In the genomic region with DNA sequence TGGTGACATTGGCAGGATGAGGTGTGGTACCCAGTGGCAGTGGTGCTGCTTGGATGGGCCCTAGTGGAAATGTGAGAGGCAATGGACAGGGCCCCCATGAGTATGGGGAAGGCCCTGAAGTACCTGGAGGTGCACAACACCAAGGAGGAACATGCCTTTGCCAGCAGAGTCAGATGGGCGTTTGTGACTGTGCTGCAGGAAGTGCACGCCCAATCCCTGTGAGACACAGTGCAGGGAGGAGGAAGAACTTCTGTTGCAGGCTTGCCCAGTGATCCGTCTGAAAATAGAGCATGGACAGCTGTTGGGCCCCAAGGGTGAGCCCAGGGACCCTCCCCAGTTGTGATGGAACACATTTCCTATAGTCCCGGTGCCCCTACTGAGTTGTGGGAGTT, we compare ENCODE assay signal across 16 cellular contexts. TPM values are rescaled to one million over a fixed set of nuclear protein-coding genes. Genes with fewer than 3 reads are reported as not detected.
DNase-seq lines count a peak whose midpoint lies in the region; ATAC-seq, FAIRE-seq and TF ChIP-seq lines count a peak whose summit lies in the region.
"Had no signal": no experiment of that assay in that cellular context is flagged by ENCODE, and none has a peak within 500 bp of the region (broad histone marks: within the 10 kb centered on the region; RNA-seq: fewer than 3 reads in every experiment).

No MANE protein-coding gene starts in this region.

- H3K4ac ChIP-seq in IMR-90 (ENCODE audit: low read depth, low read length) = no peak overlapping the region
- no peak overlapping the region for H3K4ac ChIP-seq in mesenchymal stem cell (ENCODE audit: low read depth in 1 of 2, low read length in 2 of 2)

- H3K14ac ChIP-seq in IMR-90 (replicated peaks; ENCODE audit: low read depth, low read length) (no peak overlapping the region), mesenchymal stem cell (ENCODE audit: low read length in 2 of 2) (no peak overlapping the region)

- no CpG with 5 or more reads among the region's 4 CpGs for WGBS in IMR-90 (ENCODE audit: extremely low coverage in 2 of 2, insufficient read length in 1 of 2), 2 experiments
- 75% methylated on average over 4 of the region's 4 CpGs for WGBS in mesenchymal stem cell

- peak overlapping the region in 1 of 10 donors; percentile 35 for H3K4me3 Mint-ChIP-seq in naive thymus-derived CD4-positive, alpha-beta T cell
- H3K4me3 Mint-ChIP-seq: activated B cell treated with CpG ODN at 0.5 μM for 24 hours; activated CD8-positive, alpha-beta memory T cell treated with anti-CD3 and anti-CD28 coated beads, Interleukin-2, amount 10 ng/mL, durations not matched to agents 7 days and 5 days had no signal

- H3K9me1 ChIP-seq in IMR-90 (ENCODE audit: insufficient read depth, low read length) = no peaks in the 10 kb centered on the region

- no peak overlapping the region for H2AK9ac ChIP-seq in IMR-90 (replicated peaks; ENCODE audit: low read depth, low read length, poor library complexity)

- H3K4me1 ChIP-seq in IMR-90 (ENCODE audit: control insufficient read depth, insufficient read depth, low read length) (no peaks in the 10 kb centered on the region), mesenchymal stem cell (ENCODE audit: control insufficient read depth, insufficient read depth, low read depth, low read length) (peaks cover 3% of the 10 kb centered on the region)
- H3K4me1 ChIP-seq in naive thymus-derived CD4-positive, alpha-beta T cell (ENCODE audit: control insufficient read depth in 2 of 2, insufficient read depth in 2 of 2, low read length in 2 of 2) = peaks cover 0 to 5% of the 10 kb centered on the region in 2 donors

- H2BK15ac ChIP-seq in IMR-90 (ENCODE audit: low read depth, low read length) (no peak overlapping the region), mesenchymal stem cell (ENCODE audit: low read depth, poor library complexity, severe bottlenecking) (no peak overlapping the region)

- DNase-seq in IMR-90 (no peak), bronchial epithelial cell (ENCODE audit: low read depth) (peak; percentile 78), SK-N-DZ (ENCODE audit: low spot score) (no peak), NCI-H748 treated with DMSO at 0.1 percent for 48 hours (lab: John Stamatoyannopoulos, UW) (no peak), mesenchymal stem cell (no peak)
- DNase-seq in naive thymus-derived CD4-positive, alpha-beta T cell = no peak
- DNase-seq: activated B cell treated with CpG ODN at 0.5 μM for 24 hours; activated CD8-positive, alpha-beta memory T cell treated with anti-CD3 and anti-CD28 coated beads, Interleukin-2, amount 10 ng/mL, durations not matched to agents 7 days and 5 days; activated gamma-delta T cell treated with Interleukin-2 at 50 U/mL for 16 hours; H7; stimulated activated CD4-positive, alpha-beta T cell treated with anti-CD3 and anti-CD28 coated beads, Interleukin-4, amount 100 ng/mL, for 4 hours had no signal

- no peak for TF ChIP-seq POLR2A in IMR-90 (IDR thresholded peaks at IDR 0.05; ENCODE audit: low read depth, low read length)

- no peaks in the 10 kb centered on the region for H4K20me1 ChIP-seq in IMR-90 (ENCODE audit: insufficient read depth, low read length)

- H4K5ac ChIP-seq in IMR-90 (ENCODE audit: low read depth, low read length) = no peak overlapping the region

- no peak overlapping the region for H3K23ac ChIP-seq in IMR-90 (ENCODE audit: low read depth, low read length)
- no peak overlapping the region for H3K23ac ChIP-seq in mesenchymal stem cell (ENCODE audit: low read length in 2 of 2)

- peaks cover 2 to 10% (median 5%) of the 10 kb centered on the region in 7 donors for H3K4me1 Mint-ChIP-seq in naive thymus-derived CD4-positive, alpha-beta T cell

- TF ChIP-seq RAD21 in IMR-90 (IDR thresholded peaks at IDR 0.05; ENCODE audit: low read length) = no peak

- no peak overlapping the region for H2BK20ac ChIP-seq in IMR-90 (ENCODE audit: low read depth, low read length)

- H2AFZ ChIP-seq in IMR-90 (replicated peaks; ENCODE audit: low read length, poor library complexity) (peak overlapping the region; percentile 43), mesenchymal stem cell (ENCODE audit: low read depth, low read length) (no peak overlapping the region)

- no peak overlapping the region for H2BK12ac ChIP-seq in mesenchymal stem cell (ENCODE audit: low read length in 2 of 2)

- FAIRE-seq in bronchial epithelial cell (lab: Jason Lieb, UNC) = peak; percentile 89
- FAIRE-seq: astrocyte had no signal

- H2BK120ac ChIP-seq in IMR-90 (ENCODE audit: low read depth, low read length) = no peak overlapping the region
- no peak overlapping the region for H2BK120ac ChIP-seq in mesenchymal stem cell (ENCODE audit: low read depth, low read length)

- H3K4me3 ChIP-seq in IMR-90 (ENCODE audit: insufficient read depth, low read depth, low read length) = no peak overlapping the region
- no peak overlapping the region for H3K4me3 ChIP-seq in bronchial epithelial cell (ENCODE audit: low read depth, low read length)
- H3K4me3 ChIP-seq in naive thymus-derived CD4-positive, alpha-beta T cell (ENCODE audit: low read length) = no peak overlapping the region
- H3K4me3 ChIP-seq in mesenchymal stem cell (ENCODE audit: insufficient read depth in 1 of 2, low read depth in 1 of 2, low read length in 2 of 2) = no peak overlapping the region

- no peak overlapping the region for H3K9ac ChIP-seq in IMR-90 (ENCODE audit: low read depth, low read length)
- no peak overlapping the region for H3K9ac ChIP-seq in mesenchymal stem cell (ENCODE audit: low read length)

- H3K4me2 ChIP-seq in IMR-90 (ENCODE audit: low read depth, low read length) (no peak overlapping the region), mesenchymal stem cell (ENCODE audit: low read length, poor library complexity, severe bottlenecking) (no peak overlapping the region)

- in situ Hi-C loops in IMR-90 (cut with MboI; ENCODE audit: low sequenced_read_pairs) = no loop called here

- no peak overlapping the region for H3K56ac ChIP-seq in IMR-90 (ENCODE audit: extremely low read depth, insufficient read depth, low read length)

- POLR2A ChIA-PET in IMR-90 (lab: Charles Lee; ENCODE audit: unreplicated experiment) = no interaction called here
- POLR2A ChIA-PET in naive thymus-derived CD4-positive, alpha-beta T cell (lab: Charles Lee) = no interaction called here

- CTCF ChIA-PET in IMR-90 (lab: Yijun Ruan, JAX) = no interaction called here
- CTCF ChIA-PET in naive thymus-derived CD4-positive, alpha-beta T cell (lab: Charles Lee) = no interaction called here

- H2AK5ac ChIP-seq in IMR-90 (ENCODE audit: low read depth, low read length) (no peak overlapping the region), mesenchymal stem cell (ENCODE audit: low read length, severe bottlenecking) (no peak overlapping the region)

- H3K36me3 ChIP-seq in IMR-90 (ENCODE audit: control insufficient read depth, insufficient read depth, low read length) (no peaks in the 10 kb centered on the region), bronchial epithelial cell (ENCODE audit: control insufficient read depth, insufficient read depth, low read length) (no peaks in the 10 kb centered on the region), mesenchymal stem cell (ENCODE audit: control insufficient read depth in 1 of 2, insufficient read depth in 2 of 2, low read depth in 1 of 2, low read length in 2 of 2) (no peaks in the 10 kb centered on the region)
- H3K36me3 ChIP-seq in naive thymus-derived CD4-positive, alpha-beta T cell (ENCODE audit: control insufficient read depth in 2 of 3, insufficient read depth in 3 of 3, low read length in 3 of 3) = no peaks in the 10 kb centered on the region

- no peak for TF ChIP-seq CTCF in C4-2B (conservative IDR thresholded peaks at IDR 0.05)
- no peak for TF ChIP-seq CTCF in IMR-90 (conservative IDR thresholded peaks at IDR 0.05; ENCODE audit: low read depth, low read length)
- TF ChIP-seq CTCF in bronchial epithelial cell (IDR thresholded peaks at IDR 0.05; ENCODE audit: insufficient read depth, low read length, severe bottlenecking) = no peak

- H3K9me3 ChIP-seq in IMR-90 (ENCODE audit: control insufficient read depth, insufficient read depth, low read length) (no peaks in the 10 kb centered on the region), mesenchymal stem cell (ENCODE audit: control insufficient read depth, low read length) (no peaks in the 10 kb centered on the region)
- H3K9me3 ChIP-seq in naive thymus-derived CD4-positive, alpha-beta T cell (ENCODE audit: control insufficient read depth in 2 of 3, low read length in 3 of 3) = peaks cover 0 to 8% (median 0%) of the 10 kb centered on the region in 3 experiments

- H4K8ac ChIP-seq in IMR-90 (ENCODE audit: low read depth in 2 of 2, low read length in 2 of 2) (no peak overlapping the region), mesenchymal stem cell (ENCODE audit: low read length) (no peak overlapping the region)

- H3K27me3 ChIP-seq in IMR-90 (ENCODE audit: control insufficient read depth, insufficient read depth, low read length) (no peaks in the 10 kb centered on the region; the same call in 1 of the 2 replicates), bronchial epithelial cell (ENCODE audit: control insufficient read depth, insufficient read depth, low read length) (no peaks in the 10 kb centered on the region), mesenchymal stem cell (ENCODE audit: control insufficient read depth in 1 of 2, insufficient read depth in 1 of 2, low read length in 2 of 2) (peaks cover 20 to 37% of the 10 kb centered on the region in 2 experiments)
- H3K27me3 ChIP-seq in naive thymus-derived CD4-positive, alpha-beta T cell (ENCODE audit: control insufficient read depth in 2 of 2, insufficient read depth in 2 of 2, low read length in 2 of 2) = no peaks in the 10 kb centered on the region

- peaks cover 0 to 11% (median 3%) of the 10 kb centered on the region in 11 donors for H3K9me3 Mint-ChIP-seq in naive thymus-derived CD4-positive, alpha-beta T cell

- H3K27ac ChIP-seq in C4-2B (peak overlapping the region; percentile 82), IMR-90 (ENCODE audit: insufficient read depth, low read length) (no peak overlapping the region), mesenchymal stem cell (ENCODE audit: low read length, poor library complexity, severe bottlenecking) (no peak overlapping the region)
- H3K27ac ChIP-seq in naive thymus-derived CD4-positive, alpha-beta T cell (ENCODE audit: low read depth, low read length) = no peak overlapping the region

- intact Hi-C loops in IMR-90 (cut with micrococcal nuclease) = no loop called here
- intact Hi-C loops in naive thymus-derived CD4-positive, alpha-beta T cell (cut with micrococcal nuclease) = no loop called here

- H4K91ac ChIP-seq in IMR-90 (ENCODE audit: insufficient read depth, low read depth, low read length) (no peak overlapping the region), mesenchymal stem cell (ENCODE audit: low read length) (no peak overlapping the region)

- no peaks in the 10 kb centered on the region for H3K79me1 ChIP-seq in IMR-90 (ENCODE audit: low read depth in 1 of 2, low read length in 2 of 2)
- H3K79me1 ChIP-seq in mesenchymal stem cell (replicated peaks; ENCODE audit: low read length, poor library complexity, severe bottlenecking) = no peaks in the 10 kb centered on the region

- dilution Hi-C loops in IMR-90 (cut with HindIII; ENCODE audit: low sequenced_read_pairs, unreplicated experiment) = no loop called here

- peaks cover 0 to 4% (median 0%) of the 10 kb centered on the region in 5 donors for H3K36me3 Mint-ChIP-seq in naive thymus-derived CD4-positive, alpha-beta T cell
- H3K36me3 Mint-ChIP-seq: activated CD8-positive, alpha-beta memory T cell treated with anti-CD3 and anti-CD28 coated beads, Interleukin-2, amount 10 ng/mL, durations not matched to agents 7 days and 5 days had no signal

- H3K27ac Mint-ChIP-seq in naive thymus-derived CD4-positive, alpha-beta T cell = peak overlapping the region in 1 of 9 donors; percentile 81
- H3K27ac Mint-ChIP-seq: activated B cell treated with CpG ODN at 0.5 μM for 24 hours; activated CD8-positive, alpha-beta memory T cell treated with anti-CD3 and anti-CD28 coated beads, Interleukin-2, amount 10 ng/mL, durations not matched to agents 7 days and 5 days had no signal

- ATAC-seq in IMR-90 (ENCODE audit: low read depth) = no peak
- peak; percentile 65 for ATAC-seq in naive thymus-derived CD4-positive, alpha-beta T cell
- ATAC-seq: activated CD8-positive, alpha-beta memory T cell treated with anti-CD3 and anti-CD28 coated beads, Interleukin-2, amount 10 ng/mL, durations not matched to agents 7 days and 5 days; SK-N-SH treated with all-trans-retinoic acid at 6 μM for 48 hours had no signal

- H3K18ac ChIP-seq in IMR-90 (ENCODE audit: low read depth, low read length) (no peak overlapping the region), mesenchymal stem cell (ENCODE audit: low read depth in 1 of 2, low read length in 2 of 2) (no peak overlapping the region)

- no TSS peak for BruUV-seq in IMR-90 (replicated peaks; lab: Mats Ljungman, UMichigan)

- H3K27me3 Mint-ChIP-seq in naive thymus-derived CD4-positive, alpha-beta T cell = peaks cover 12 to 34% (median 26%) of the 10 kb centered on the region in 5 donors

- H2BK5ac ChIP-seq in IMR-90 (ENCODE audit: low read depth, low read length, poor library complexity, severe bottlenecking) (no peak overlapping the region), mesenchymal stem cell (ENCODE audit: low read depth, low read length, poor library complexity, severe bottlenecking) (no peak overlapping the region)

RNA-seq across cellular contexts. Expression of a gene that starts 42.7 kb away (rescaled TPM):
- total RNA-seq in IMR-90 (2012; rRNA removed) = not detected in 2 replicates
- polyA plus RNA-seq in IMR-90 (2012; rRNA removed) = 0.07 TPM in 1 of 2 replicates, not detected in the other
- polyA plus RNA-seq in IMR-90 (2012; cell fraction: cytosol; rRNA removed) = 0.02 TPM in 2 replicates
- polyA plus RNA-seq in IMR-90 (2012; cell fraction: nucleus; rRNA removed; ENCODE audit: low replicate concordance) = 0.01 TPM in 1 of 2 replicates, not detected in the other
- total RNA-seq in bronchial epithelial cell = 0.13 TPM in 1 of 2 replicates, not detected in the other
- not detected for total RNA-seq in naive thymus-derived CD4-positive, alpha-beta T cell
- not detected for polyA plus RNA-seq in naive thymus-derived CD4-positive, alpha-beta T cell
- not detected in 2 replicates for polyA plus RNA-seq in SK-N-DZ (2014; cell fraction: cytosol; rRNA removed)
- not detected in 2 replicates for polyA plus RNA-seq in SK-N-DZ (2014; cell fraction: nucleus; rRNA removed)
- polyA plus RNA-seq in mesenchymal stem cell (2013, experiment 1 of 2) = 0.06 TPM
- polyA plus RNA-seq in mesenchymal stem cell (2013, experiment 2 of 2) = 0.05 TPM
- total RNA-seq: activated B cell treated with CpG ODN at 0.5 μM for 24 hours; activated CD8-positive, alpha-beta memory T cell treated with anti-CD3 and anti-CD28 coated beads, Interleukin-2, amount 10 ng/mL, durations not matched to agents 7 days and 5 days; Daoy; fibroblast of lung had no signal

RNA-seq across cellular contexts. Expression of a gene that starts 47.4 kb away (rescaled TPM):
- total RNA-seq in IMR-90 (2012; rRNA removed) (2.5 and 3.6 TPM in 2 replicates), bronchial epithelial cell (5.2 and 6.6 TPM in 2 replicates)
- polyA plus RNA-seq in IMR-90 (2012; rRNA removed) = 8.2 and 8.8 TPM in 2 replicates
- polyA plus RNA-seq in IMR-90 (2012; cell fraction: cytosol; rRNA removed) = 1.7 and 2.4 TPM in 2 replicates
- polyA plus RNA-seq in IMR-90 (2012; cell fraction: nucleus; rRNA removed; ENCODE audit: low replicate concordance) = 19.7 and 47.1 TPM in 2 replicates
- total RNA-seq in naive thymus-derived CD4-positive, alpha-beta T cell = 10 to 100 TPM; 10.3 to 22.4 (median 16.6) TPM
- polyA plus RNA-seq in naive thymus-derived CD4-positive, alpha-beta T cell = 10 to 100 TPM in 1 of 2 donors, 1 to 10 TPM in 1; 7.5 to 16.4 TPM
- polyA plus RNA-seq in SK-N-DZ (2014; cell fraction: cytosol; rRNA removed) = 8.6 and 10.3 TPM in 2 replicates
- 34.6 and 41.6 TPM in 2 replicates for polyA plus RNA-seq in SK-N-DZ (2014; cell fraction: nucleus; rRNA removed)
- 6.6 TPM for polyA plus RNA-seq in mesenchymal stem cell (2013, experiment 1 of 2)
- 7.5 TPM for polyA plus RNA-seq in mesenchymal stem cell (2013, experiment 2 of 2)
